In genomic region chr4:124708517-124709300, GRCh38 we compare ENCODE assay signal across 11 cellular contexts. TPM values are rescaled to one million over a fixed set of nuclear protein-coding genes. Genes with fewer than 3 reads are reported as not detected.
DNase-seq lines count a peak whose midpoint lies in the region; ATAC-seq and TF ChIP-seq lines count a peak whose summit lies in the region.
"Had no signal": no experiment of that assay in that cellular context is flagged by ENCODE, and none has a peak within 500 bp of the region (broad histone marks: within the 10 kb centered on the region; RNA-seq: fewer than 3 reads in every experiment).

No MANE protein-coding gene starts in this region.

- intact Hi-C loops in A673 (cut with micrococcal nuclease; ENCODE audit: unreplicated experiment) (no loop called here), Right ventricle myocardium inferior (cut with DNase I) (no loop called here), stomach (cut with DNase I; ENCODE audit: low total_unique reads) (no loop called here)

- no peak for TF ChIP-seq CTCF in A673 (conservative IDR thresholded peaks at IDR 0.05; ENCODE audit: low read depth, low read length)
- no peak for TF ChIP-seq CTCF in astrocyte of the cerebellum (IDR thresholded peaks at IDR 0.05; ENCODE audit: low read depth, low read length, missing control alignments)
- no peak for TF ChIP-seq CTCF in stomach (IDR thresholded peaks at IDR 0.05)

- peaks cover 14% of the 10 kb centered on the region for H3K36me3 ChIP-seq in A673 (ENCODE audit: insufficient read depth, low read length, poor library complexity, severe bottlenecking)
- H3K36me3 ChIP-seq in stomach, result no peaks in the 10 kb centered on the region

- H3K27ac ChIP-seq in A673 (ENCODE audit: low read depth, low read length, poor library complexity, severe bottlenecking), result no peak overlapping the region
- H3K27ac ChIP-seq in stomach, result peak overlapping the region in 1 of 5 donors; percentile 35

- H3K9me3 ChIP-seq in A673 (ENCODE audit: low read depth, low read length, poor library complexity, severe bottlenecking) (no peaks in the 10 kb centered on the region), stomach (no peaks in the 10 kb centered on the region)
- H3K9me3 ChIP-seq: upper lobe of left lung had no signal

- ATAC-seq in GM18511 (IDR thresholded peaks at IDR 0.05; ENCODE audit: unreplicated experiment) (no peak), HG03442 (IDR thresholded peaks at IDR 0.05; ENCODE audit: unreplicated experiment) (no peak), Right ventricle myocardium inferior (no peak)

- CTCF ChIA-PET in A673 (lab: Charles Lee), result no interaction called here

- peak overlapping the region; percentile 11 for H3K4me3 ChIP-seq in A673 (ENCODE audit: low read depth, low read length, poor library complexity, severe bottlenecking)
- H3K4me3 ChIP-seq in Jurkat, Clone E6-1 (ENCODE audit: low read length), result no peak overlapping the region
- H3K4me3 ChIP-seq in astrocyte of the cerebellum (ENCODE audit: low read depth, low read length), result peak overlapping the region; percentile 82
- peak overlapping the region in 2 of 4 donors; percentile 84 to 89 for H3K4me3 ChIP-seq in stomach

- peaks cover 20% of the 10 kb centered on the region for H3K4me1 ChIP-seq in A673 (ENCODE audit: insufficient read depth, low read length, poor library complexity, severe bottlenecking)
- H3K4me1 ChIP-seq in stomach, result peaks cover 12 to 86% (median 47%) of the 10 kb centered on the region in 4 donors

- no TSS peak for BruUV-seq in A673 (replicated peaks; lab: Mats Ljungman, UMichigan)

- 28 to 58% (median 46%) methylated on average over 1 of the region's 1 CpG for WGBS in stomach, 5 donors

- POLR2A ChIA-PET in A673 (lab: Charles Lee; ENCODE audit: low non-redundant PET), result no interaction called here

- no peak for DNase-seq in A673 (ENCODE audit: low spot score)
- DNase-seq in Jurkat, Clone E6-1 (ENCODE audit: low read depth, low spot score), result peak; percentile 14
- no peak for DNase-seq in astrocyte of the cerebellum (ENCODE audit: low read depth)
- DNase-seq in kidney tubule cell (ENCODE audit: low spot score), result peak; percentile 11
- DNase-seq in Right ventricle myocardium inferior (ENCODE audit: missing footprints), result no peak
- no peak for DNase-seq in stomach
- DNase-seq: activated T-cell treated with anti-CD3 and anti-CD28 coated beads, Interleukin-2, amount 50 U/mL, for 48 hours; occipital lobe; upper lobe of left lung had no signal

- H3K27me3 ChIP-seq in A673 (replicated peaks; ENCODE audit: insufficient read depth, low read depth, low read length, poor library complexity), result no peaks in the 10 kb centered on the region
- no peaks in the 10 kb centered on the region for H3K27me3 ChIP-seq in stomach
- H3K27me3 ChIP-seq: upper lobe of left lung had no signal

- no peak for TF ChIP-seq EP300 in stomach (IDR thresholded peaks at IDR 0.05)

- in situ Hi-C loops in astrocyte of the cerebellum (cut with HindIII; ENCODE audit: low sequenced_read_pairs), result no loop called here

- TF ChIP-seq POLR2A in stomach (IDR thresholded peaks at IDR 0.05), result no peak

RNA-seq across cellular contexts. Expression of gene ANKRD50, which starts 3.8 kb away (rescaled TPM):
- total RNA-seq in A673 (2021), result 16.7 and 18.4 TPM in 2 replicates
- 8.7 TPM for polyA plus RNA-seq in Jurkat, Clone E6-1 (2012; ENCODE audit: insufficient read depth, insufficient read length)
- total RNA-seq in Right ventricle myocardium inferior, result 6.5 TPM
- 10 to 100 TPM in 4 of 5 donors, 1 to 10 TPM in 1; 9.9 to 51.2 (median 26.3) TPM for total RNA-seq in stomach
- polyA plus RNA-seq in stomach, result 1 to 10 TPM; 2.7 to 3.4 (median 3.4) TPM

Comparison
In these comparisons a context has a peak if more than half of its experiments do, and no peak if none do; other contexts are left out.
1. DNase-seq: peak in Jurkat, Clone E6-1 (single experiment) and kidney tubule cell (single experiment); none in A673 (single experiment), astrocyte of the cerebellum (single experiment), Right ventricle myocardium inferior (single experiment) and stomach (single experiment).